In genomic region chr2:96921561-96922303, GRCh38 we compare ENCODE assay signal across 1 cellular context.
TF ChIP-seq lines count a peak whose summit lies in the region.

No MANE protein-coding gene starts in this region.

TF ChIP-seq in GM23338, 12 proteins besides CTCF, POLR2A, EP300 and RAD21 (continued from another document):
- TF ChIP-seq REST (IDR thresholded peaks at IDR 0.05; ENCODE audit: unreplicated experiment) (no peak), NANOG (IDR thresholded peaks at IDR 0.05; ENCODE audit: borderline replicate concordance) (no peak), CREB1 (CRISPR knock-in tag; IDR thresholded peaks at IDR 0.05; ENCODE audit: low read depth) (no peak), POLR2AphosphoS5 (IDR thresholded peaks at IDR 0.05; ENCODE audit: low read depth) (no peak), EZH2phosphoT487 (IDR thresholded peaks at IDR 0.05; ENCODE audit: unreplicated experiment) (no peak), EZH2 (IDR thresholded peaks at IDR 0.05; ENCODE audit: low read depth, unreplicated experiment) (no peak), ETS1 (IDR thresholded peaks at IDR 0.05) (no peak), STAT1 (IDR thresholded peaks at IDR 0.05; ENCODE audit: unreplicated experiment) (no peak)
